Comparison of ENCODE assay signal across 27 cellular contexts in the genomic region with DNA sequence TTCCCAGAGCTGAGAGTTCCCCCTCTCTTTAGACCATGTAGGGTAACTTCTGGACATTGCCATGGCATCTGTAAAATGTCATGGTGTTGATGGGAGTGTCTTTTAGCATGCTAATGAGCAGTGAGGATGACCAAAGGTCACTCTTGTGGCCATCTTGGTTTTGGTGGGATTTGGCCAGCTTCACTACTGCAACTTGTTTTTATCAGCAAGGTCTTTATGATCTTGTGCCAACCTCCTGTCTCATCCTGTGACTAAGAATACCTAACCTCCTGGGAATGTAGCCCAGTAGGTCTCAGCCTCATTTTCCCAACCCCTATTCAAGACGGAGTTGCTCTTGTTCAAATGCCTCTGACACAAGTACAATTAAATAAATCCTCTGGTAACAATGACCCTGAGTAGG.
"Had no signal": no experiment of that assay in that cellular context is flagged by ENCODE, and none has a peak within 500 bp of the region (broad histone marks: within the 10 kb centered on the region; RNA-seq: fewer than 3 reads in every experiment).

No MANE protein-coding gene starts in this region.

- H3K27me3 Mint-ChIP-seq: activated naive CD8-positive, alpha-beta T cell treated with anti-CD3 and anti-CD28 coated beads, Interleukin-2, amount 10 ng/mL, durations not matched to agents 7 days and 5 days; type B pancreatic cell had no signal

- H3K4me3 Mint-ChIP-seq: activated naive CD4-positive, alpha-beta T cell treated with anti-CD3 and anti-CD28 coated beads for 36 hours; activated naive CD8-positive, alpha-beta T cell treated with anti-CD3 and anti-CD28 coated beads, Interleukin-2, amount 10 ng/mL, durations not matched to agents 7 days and 5 days; activated T-cell treated with anti-CD3 and anti-CD28 coated beads, Interleukin-2, amount 50 U/mL, for 72 hours; immature natural killer cell; natural killer cell; type B pancreatic cell had no signal

- H3K27ac Mint-ChIP-seq: activated naive CD4-positive, alpha-beta T cell treated with anti-CD3 and anti-CD28 coated beads for 36 hours; activated naive CD8-positive, alpha-beta T cell treated with anti-CD3 and anti-CD28 coated beads, Interleukin-2, amount 10 ng/mL, durations not matched to agents 7 days and 5 days; activated T-cell treated with anti-CD3 and anti-CD28 coated beads, Interleukin-2, amount 50 U/mL, for 72 hours; immature natural killer cell; natural killer cell; type B pancreatic cell had no signal

- H3K9me3 Mint-ChIP-seq: activated naive CD4-positive, alpha-beta T cell treated with anti-CD3 and anti-CD28 coated beads for 36 hours; activated naive CD8-positive, alpha-beta T cell treated with anti-CD3 and anti-CD28 coated beads, Interleukin-2, amount 10 ng/mL, durations not matched to agents 7 days and 5 days; activated T-cell treated with anti-CD3 and anti-CD28 coated beads, Interleukin-2, amount 50 U/mL, for 72 hours; immature natural killer cell; natural killer cell had no signal

- DNase-seq: activated CD4-positive, alpha-beta T cell treated with anti-CD3 and anti-CD28 coated beads for 4 hours; activated CD4-positive, alpha-beta T cell treated with anti-CD3 and anti-CD28 coated beads, Interleukin-2, amount 50 U/mL, for 48 hours; activated CD4-positive, CD25-positive, alpha-beta regulatory T cell; activated effector memory CD4-positive, alpha-beta T cell treated with Interleukin-2 at 50 U/mL for 16 hours; activated naive CD4-positive, alpha-beta T cell treated with anti-CD3 and anti-CD28 coated beads for 36 hours; activated naive CD8-positive, alpha-beta T cell treated with anti-CD3 and anti-CD28 coated beads, Interleukin-2, amount 10 ng/mL, durations not matched to agents 7 days and 5 days; activated T-cell treated with anti-CD3 and anti-CD28 coated beads, Interleukin-2, amount 50 U/mL, for 72 hours; amygdala; brain microvascular endothelial cell; central memory CD4-positive, alpha-beta T cell; effector memory CD4-positive, alpha-beta T cell; foreskin melanocyte; glutamatergic neuron; immature natural killer cell; kidney glomerular epithelial cell; left ventricle myocardium superior; midbrain; natural killer cell; ovary; stimulated activated CD4-positive, alpha-beta T cell treated with anti-CD3 and anti-CD28 coated beads, Interleukin-4, amount 100 ng/mL, for 24 hours; stimulated activated naive CD4-positive, alpha-beta T cell treated with Interleukin-2 at 50 U/mL for 16 hours had no signal

- H3K4me3 ChIP-seq: hepatocyte, ovary, prostate gland, right atrium auricular region, thoracic aorta, vagina had no signal

- H3K4me1 Mint-ChIP-seq: immature natural killer cell, natural killer cell had no signal

- H3K36me3 Mint-ChIP-seq: activated naive CD8-positive, alpha-beta T cell treated with anti-CD3 and anti-CD28 coated beads, Interleukin-2, amount 10 ng/mL, durations not matched to agents 7 days and 5 days; immature natural killer cell; natural killer cell; type B pancreatic cell had no signal
